Comparison of ENCODE assay signal across 8 cellular contexts in the genomic region with DNA sequence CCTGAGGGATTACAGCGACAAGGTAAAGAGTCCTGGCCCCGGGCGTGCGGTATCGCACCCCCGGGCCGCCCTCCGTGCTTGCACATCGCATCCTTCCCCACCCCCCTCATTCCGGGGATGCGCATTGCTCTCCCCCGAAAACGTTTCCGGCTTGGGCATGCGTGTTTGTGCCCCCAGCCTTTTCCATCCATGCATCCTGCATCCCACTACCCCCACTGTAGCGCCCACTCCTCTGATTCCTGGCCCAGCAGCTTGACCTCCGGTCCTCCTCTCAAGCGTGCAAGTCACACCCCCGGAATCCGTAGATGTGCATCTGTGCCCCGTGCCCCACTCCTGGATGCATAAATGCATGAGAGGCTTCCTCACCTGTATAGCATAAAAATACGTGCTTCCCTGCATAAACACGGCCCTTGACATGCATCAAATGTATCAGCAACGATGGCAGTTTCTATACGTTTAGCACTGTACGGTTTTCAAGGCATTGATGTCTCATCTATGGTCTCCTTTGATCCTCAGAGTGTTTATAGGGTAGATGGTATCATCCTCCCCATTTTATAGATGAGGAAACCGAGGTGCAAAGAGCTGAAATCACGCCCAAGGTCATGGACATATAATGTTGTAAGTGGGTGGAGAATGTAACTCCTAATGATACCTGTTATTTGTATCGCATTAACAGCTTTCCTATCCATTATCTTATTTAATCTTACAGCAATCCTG. TPM values are rescaled to one million over a fixed set of nuclear protein-coding genes. Genes with fewer than 3 reads are reported as not detected.
DNase-seq lines count a peak whose midpoint lies in the region; TF ChIP-seq lines count a peak whose summit lies in the region.

No MANE protein-coding gene starts in this region.

- H3K36me3 ChIP-seq in HUES6 (ENCODE audit: control insufficient read depth, insufficient read depth, low read length) (no peaks in the 10 kb centered on the region), adipocyte (ENCODE audit: control insufficient read depth, insufficient read depth, low read length, severe bottlenecking) (no peaks in the 10 kb centered on the region), suprapubic skin (no peaks in the 10 kb centered on the region)

- H3K27ac ChIP-seq in 22Rv1, result peak overlapping the region; percentile 93
- peak overlapping the region; percentile 82 for H3K27ac ChIP-seq in HUES6 (ENCODE audit: low read depth, low read length)
- H3K27ac ChIP-seq in layer of hippocampus (ENCODE audit: low read depth, low read length), result peak overlapping the region; percentile 98
- peak overlapping the region; percentile 89 for H3K27ac ChIP-seq in suprapubic skin

- peak; percentile 42 for DNase-seq in GM13976 (ENCODE audit: low spot score)
- DNase-seq in adipocyte (ENCODE audit: low read depth), result no peak
- peak in 1 of 2 donors; percentile 70 for DNase-seq in suprapubic skin (ENCODE audit: low spot score in 2 of 2)
- no peak for DNase-seq in GDM1 (lab: John Stamatoyannopoulos, UW)
- DNase-seq in NCI-H1092 (lab: John Stamatoyannopoulos, UW), result no peak

- in situ Hi-C loops in GM13976 (cut with MboI; ENCODE audit: low sequenced_read_pairs, unreplicated experiment), result no loop called here

- H3K9ac ChIP-seq in HUES6 (ENCODE audit: low read length) (peak overlapping the region; percentile 89), adipocyte (ENCODE audit: low read length) (peak overlapping the region; percentile 97)

- H3K27me3 ChIP-seq in HUES6 (ENCODE audit: control insufficient read depth, insufficient read depth, low read length) (no peaks in the 10 kb centered on the region), adipocyte (replicated peaks; ENCODE audit: control insufficient read depth, insufficient read depth, low read length) (no peaks in the 10 kb centered on the region), layer of hippocampus (ENCODE audit: control insufficient read depth, insufficient read depth, low read length) (no peaks in the 10 kb centered on the region), suprapubic skin (no peaks in the 10 kb centered on the region)

- H3K4me3 ChIP-seq in HUES6 (ENCODE audit: low read depth, low read length) (peak overlapping the region; percentile 94), adipocyte (ENCODE audit: low read length) (peak overlapping the region; percentile 91), suprapubic skin (peak overlapping the region; percentile 93)

- H3K4me1 ChIP-seq in HUES6 (ENCODE audit: control insufficient read depth, insufficient read depth, low read length) (peaks cover 44% of the 10 kb centered on the region), adipocyte (ENCODE audit: control insufficient read depth, insufficient read depth, low read length) (peaks cover 9% of the 10 kb centered on the region), suprapubic skin (peaks cover 22% of the 10 kb centered on the region)

- no peaks in the 10 kb centered on the region for H3K9me3 ChIP-seq in HUES6 (ENCODE audit: control insufficient read depth, insufficient read depth, low read depth, low read length)
- no peaks in the 10 kb centered on the region for H3K9me3 ChIP-seq in adipocyte (ENCODE audit: control insufficient read depth, low read length)
- no peaks in the 10 kb centered on the region for H3K9me3 ChIP-seq in suprapubic skin

- TF ChIP-seq CTCF in 22Rv1 (IDR thresholded peaks at IDR 0.05) (no peak), GM13976 (IDR thresholded peaks at IDR 0.05; ENCODE audit: borderline replicate concordance, control extremely low read depth, extremely low read depth, insufficient read depth, missing control alignments) (no peak), suprapubic skin (IDR thresholded peaks at IDR 0.05) (no peak)

- TF ChIP-seq EP300 in suprapubic skin (IDR thresholded peaks at IDR 0.05), result no peak

- WGBS in suprapubic skin, result 5% methylated on average over 29 of the region's 29 CpGs

- TF ChIP-seq POLR2A in suprapubic skin (IDR thresholded peaks at IDR 0.05), result no peak

RNA-seq across cellular contexts. Expression of gene RIC8B, which starts 0.5 kb away (rescaled TPM):
- total RNA-seq in suprapubic skin, result 10 to 100 TPM in 2 of 4 donors, 1 to 10 TPM in 2; 4.8 to 11.2 (median 8.8) TPM
